Comparison of ENCODE assay signal across 1 cellular context in genomic region chr1:222093518-222093917, GRCh38.
TF ChIP-seq lines count a peak whose summit lies in the region.

No MANE protein-coding gene starts in this region.

TF ChIP-seq in liver, 16 proteins besides CTCF, POLR2A, EP300 and RAD21 (continued from another document):
- TF ChIP-seq MAX (IDR thresholded peaks at IDR 0.05) (peak; percentile 49), NR2F2 (IDR thresholded peaks at IDR 0.05) (no peak), ZBTB33 (IDR thresholded peaks at IDR 0.05) (no peak)
- TF ChIP-seq, protein P1, sequence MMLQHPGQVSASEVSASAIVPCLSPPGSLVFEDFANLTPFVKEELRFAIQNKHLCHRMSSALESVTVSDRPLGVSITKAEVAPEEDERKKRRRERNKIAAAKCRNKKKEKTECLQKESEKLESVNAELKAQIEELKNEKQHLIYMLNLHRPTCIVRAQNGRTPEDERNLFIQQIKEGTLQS (IDR thresholded peaks at IDR 0.05): no peak
